In the genomic region with DNA sequence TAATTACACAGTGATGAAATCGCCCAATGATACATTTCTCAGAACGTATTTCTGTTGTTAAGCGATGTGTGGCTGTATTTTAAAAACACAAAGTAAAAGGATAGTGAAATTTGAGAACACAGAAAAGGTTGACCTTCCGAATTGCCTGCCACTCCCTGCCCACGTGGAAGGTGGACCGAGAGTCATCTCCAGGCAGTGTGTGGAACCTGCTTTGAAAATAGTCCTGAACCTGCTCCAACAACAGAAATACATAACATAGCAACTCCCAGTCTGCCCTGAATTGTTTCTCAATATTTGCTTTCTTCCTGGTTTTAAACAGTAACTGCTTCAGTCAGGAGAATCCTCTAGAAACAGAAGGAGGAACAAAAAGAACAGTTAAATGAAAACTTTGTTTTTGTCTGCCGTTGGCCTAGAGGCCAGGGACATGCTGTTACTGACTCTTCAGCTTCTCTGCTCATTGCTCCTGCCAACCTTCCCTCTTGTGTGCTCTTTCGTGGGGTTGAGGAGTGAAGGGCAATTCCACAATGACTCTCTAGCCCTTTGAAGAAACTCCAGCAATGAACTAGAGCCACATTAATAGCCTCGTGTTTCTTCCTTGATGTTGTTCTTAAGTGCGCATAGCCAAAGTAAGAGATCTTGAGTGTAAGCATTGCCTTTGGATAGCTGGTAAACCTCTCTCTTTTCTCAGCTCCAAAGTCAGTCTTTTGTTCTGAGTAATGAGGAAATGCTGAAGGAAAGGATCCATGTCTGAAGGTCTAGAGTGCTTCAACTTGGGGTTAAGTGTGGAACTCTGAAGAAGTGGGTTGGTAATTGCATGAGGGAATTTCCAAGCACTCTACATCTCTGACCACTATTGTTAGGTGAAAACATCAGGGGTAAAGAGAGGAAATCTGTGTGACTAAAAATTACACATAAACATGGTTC, we compare ENCODE assay signal across 17 cellular contexts.
"Had no signal": no experiment of that assay in that cellular context is flagged by ENCODE, and none has a peak within 500 bp of the region (broad histone marks: within the 10 kb centered on the region; RNA-seq: fewer than 3 reads in every experiment).

No MANE protein-coding gene starts in this region.

- H3K36me3 ChIP-seq: vagina had no signal

- H3K9me3 Mint-ChIP-seq: activated T-cell treated with anti-CD3 and anti-CD28 coated beads, Interleukin-2, amount 50 U/mL, for 24 hours; brain; memory B cell; nephron; stimulated activated naive CD8-positive, alpha-beta T cell treated with anti-CD3 and anti-CD28 coated beads, Interleukin-15, Interleukin-2, amounts not matched to agents 100 ng/mL and 50 ng/mL, for 24 hours had no signal

- H3K36me3 Mint-ChIP-seq: activated CD8-positive, alpha-beta memory T cell treated with anti-CD3 and anti-CD28 coated beads, Interleukin-2, amount 10 ng/mL, durations not matched to agents 7 days and 5 days; activated naive CD4-positive, alpha-beta T cell treated with anti-CD3 and anti-CD28 coated beads, Interleukin-2, amount 50 U/mL, for 72 hours; brain; memory B cell had no signal

- DNase-seq: activated CD4-positive, alpha-beta T cell treated with anti-CD3 and anti-CD28 coated beads, Interleukin-2, amount 50 U/mL, for 48 hours; activated CD4-positive, CD25-positive, alpha-beta regulatory T cell treated with anti-CD3 and anti-CD28 coated beads, Interleukin-2, amount 50 U/mL, for 72 hours; activated CD8-positive, alpha-beta memory T cell treated with anti-CD3 and anti-CD28 coated beads, Interleukin-2, amount 10 ng/mL, durations not matched to agents 7 days and 5 days; activated effector memory CD4-positive, alpha-beta T cell treated with Interleukin-2 at 50 U/mL for 16 hours; activated T-cell treated with anti-CD3 and anti-CD28 coated beads, Interleukin-2, amount 50 U/mL, for 24 hours; amniotic stem cell; hypothalamus; kidney glomerular epithelial cell; stimulated activated CD4-positive, alpha-beta T cell treated with anti-CD3 and anti-CD28 coated beads, Interleukin-15, amount 100 ng/mL, for 24 hours; stimulated activated CD4-positive, alpha-beta T cell treated with anti-CD3 and anti-CD28 coated beads, Interleukin-4, amount 100 ng/mL, for 24 hours; testis had no signal

- H3K27ac ChIP-seq: testis, vagina had no signal

- H3K9me3 ChIP-seq: testis, vagina had no signal

- H3K4me1 Mint-ChIP-seq: activated CD8-positive, alpha-beta memory T cell treated with anti-CD3 and anti-CD28 coated beads, Interleukin-2, amount 10 ng/mL, durations not matched to agents 7 days and 5 days; memory B cell; nephron had no signal

- H3K4me3 ChIP-seq: testis, vagina had no signal

- H3K4me1 ChIP-seq: testis, vagina had no signal

- H3K27me3 ChIP-seq: testis, vagina had no signal

- H3K27ac Mint-ChIP-seq: activated CD8-positive, alpha-beta memory T cell treated with anti-CD3 and anti-CD28 coated beads, Interleukin-2, amount 10 ng/mL, durations not matched to agents 7 days and 5 days; activated naive CD4-positive, alpha-beta T cell treated with anti-CD3 and anti-CD28 coated beads, Interleukin-2, amount 50 U/mL, for 72 hours; activated T-cell treated with anti-CD3 and anti-CD28 coated beads, Interleukin-2, amount 50 U/mL, for 24 hours; memory B cell; nephron; stimulated activated naive CD8-positive, alpha-beta T cell treated with anti-CD3 and anti-CD28 coated beads, Interleukin-15, Interleukin-2, amounts not matched to agents 100 ng/mL and 50 ng/mL, for 24 hours had no signal

- H3K4me3 Mint-ChIP-seq: activated CD8-positive, alpha-beta memory T cell treated with anti-CD3 and anti-CD28 coated beads, Interleukin-2, amount 10 ng/mL, durations not matched to agents 7 days and 5 days; activated T-cell treated with anti-CD3 and anti-CD28 coated beads, Interleukin-2, amount 50 U/mL, for 24 hours; brain; memory B cell; nephron; stimulated activated naive CD8-positive, alpha-beta T cell treated with anti-CD3 and anti-CD28 coated beads, Interleukin-15, Interleukin-2, amounts not matched to agents 100 ng/mL and 50 ng/mL, for 24 hours had no signal

- ATAC-seq: activated CD8-positive, alpha-beta memory T cell treated with anti-CD3 and anti-CD28 coated beads, Interleukin-2, amount 10 ng/mL, durations not matched to agents 7 days and 5 days; activated naive CD4-positive, alpha-beta T cell treated with anti-CD3 and anti-CD28 coated beads, Interleukin-2, amount 50 U/mL, for 72 hours had no signal
